ENCODE assay signal across 27 cellular contexts in genomic region chr17:29215174-29215573, GRCh38. TPM values are rescaled to one million over a fixed set of nuclear protein-coding genes. Genes with fewer than 3 reads are reported as not detected.
"Had no signal": no experiment of that assay in that cellular context is flagged by ENCODE, and none has a peak within 500 bp of the region (broad histone marks: within the 10 kb centered on the region; RNA-seq: fewer than 3 reads in every experiment).

No MANE protein-coding gene starts in this region.

- H3K9me3 ChIP-seq: ascending aorta, body of pancreas, Peyer's patch, SJSA1 had no signal

- H3K36me3 Mint-ChIP-seq: activated CD8-positive, alpha-beta memory T cell treated with anti-CD3 and anti-CD28 coated beads, Interleukin-2, amount 10 ng/mL, durations not matched to agents 7 days and 5 days; activated naive CD4-positive, alpha-beta T cell treated with anti-CD3 and anti-CD28 coated beads, Interleukin-2, amount 50 U/mL, for 24 hours had no signal

- DNase-seq: activated CD4-positive, alpha-beta T cell treated with anti-CD3 and anti-CD28 coated beads for 48 hours; activated CD4-positive, alpha-beta T cell treated with anti-CD3 and anti-CD28 coated beads, Interleukin-2, amount 50 U/mL, for 48 hours; activated CD8-positive, alpha-beta memory T cell treated with anti-CD3 and anti-CD28 coated beads, Interleukin-2, amount 10 ng/mL, durations not matched to agents 7 days and 5 days; activated effector memory CD4-positive, alpha-beta T cell treated with Interleukin-2 at 50 U/mL for 16 hours; activated naive CD4-positive, alpha-beta T cell; activated T-cell treated with anti-CD3 and anti-CD28 coated beads, Interleukin-2, amount 50 U/mL, for 24 hours; KG1; NCI-H1092; NCI-H1417; NCI-H2029; NCI-H345; NCI-H510A; NCI-H526 treated with DMSO at 0.1 percent for 48 hours; NCI-H82; Peyer's patch; SHP77; SW 1271 had no signal

- H3K27me3 Mint-ChIP-seq: activated T-cell treated with anti-CD3 and anti-CD28 coated beads, Interleukin-2, amount 50 U/mL, for 24 hours had no signal

- H3K27ac ChIP-seq: ascending aorta, body of pancreas, Peyer's patch, SJSA1 had no signal

- ATAC-seq: activated CD4-positive, CD25-positive, alpha-beta regulatory T cell treated with anti-CD3 and anti-CD28 coated beads, Interleukin-2, amount 50 U/mL, for 24 hours; activated CD8-positive, alpha-beta memory T cell treated with anti-CD3 and anti-CD28 coated beads, Interleukin-2, amount 10 ng/mL, durations not matched to agents 7 days and 5 days; body of pancreas; SK-N-SH treated with all-trans-retinoic acid at 6 μM for 48 hours had no signal

- H3K27me3 ChIP-seq: ascending aorta, body of pancreas, Peyer's patch, SJSA1 had no signal

- H3K36me3 ChIP-seq: ascending aorta, Peyer's patch, SJSA1 had no signal

- H3K27ac Mint-ChIP-seq: activated CD8-positive, alpha-beta memory T cell treated with anti-CD3 and anti-CD28 coated beads, Interleukin-2, amount 10 ng/mL, durations not matched to agents 7 days and 5 days; activated naive CD4-positive, alpha-beta T cell treated with anti-CD3 and anti-CD28 coated beads, Interleukin-2, amount 50 U/mL, for 24 hours; activated T-cell treated with anti-CD3 and anti-CD28 coated beads, Interleukin-2, amount 50 U/mL, for 24 hours; activated T-helper 1 cell treated with anti-CD3 and anti-CD28 coated beads, Interleukin-12 subunit alpha, Interleukin-12 subunit beta, Interleukin-2, Interleukin-4 antibody, amounts not matched to agents 30 ng/mL and 10 ng/mL and 1 ng/mL, durations not matched to agents 14 hours and 24 hours and 36 hours; T-helper 1 cell treated with Interleukin-12 subunit alpha and Interleukin-12 subunit beta and Interleukin-4 antibody, amounts not matched to agents 30 μg/mL and 1 μg/mL, for 36 hours had no signal

- H3K4me3 ChIP-seq: ascending aorta, body of pancreas, Peyer's patch, SJSA1 had no signal

- H3K4me3 Mint-ChIP-seq: activated CD8-positive, alpha-beta memory T cell treated with anti-CD3 and anti-CD28 coated beads, Interleukin-2, amount 10 ng/mL, durations not matched to agents 7 days and 5 days; activated naive CD4-positive, alpha-beta T cell treated with anti-CD3 and anti-CD28 coated beads, Interleukin-2, amount 50 U/mL, for 24 hours; activated T-cell treated with anti-CD3 and anti-CD28 coated beads, Interleukin-2, amount 50 U/mL, for 24 hours; activated T-helper 1 cell treated with anti-CD3 and anti-CD28 coated beads, Interleukin-12 subunit alpha, Interleukin-12 subunit beta, Interleukin-2, Interleukin-4 antibody, amounts not matched to agents 30 ng/mL and 10 ng/mL and 1 ng/mL, durations not matched to agents 14 hours and 24 hours and 36 hours; T-helper 1 cell treated with Interleukin-12 subunit alpha and Interleukin-12 subunit beta and Interleukin-4 antibody, amounts not matched to agents 30 μg/mL and 1 μg/mL, for 36 hours had no signal

- H3K9me3 Mint-ChIP-seq: activated naive CD4-positive, alpha-beta T cell treated with anti-CD3 and anti-CD28 coated beads, Interleukin-2, amount 50 U/mL, for 24 hours; activated T-cell treated with anti-CD3 and anti-CD28 coated beads, Interleukin-2, amount 50 U/mL, for 24 hours; activated T-helper 1 cell treated with anti-CD3 and anti-CD28 coated beads, Interleukin-12 subunit alpha, Interleukin-12 subunit beta, Interleukin-2, Interleukin-4 antibody, amounts not matched to agents 30 ng/mL and 10 ng/mL and 1 ng/mL, durations not matched to agents 14 hours and 24 hours and 36 hours; T-helper 1 cell treated with Interleukin-12 subunit alpha and Interleukin-12 subunit beta and Interleukin-4 antibody, amounts not matched to agents 30 μg/mL and 1 μg/mL, for 36 hours had no signal

RNA-seq across cellular contexts. Expression of gene CRYBA1, which starts 31.5 kb away (rescaled TPM):
- total RNA-seq: activated CD8-positive, alpha-beta memory T cell treated with anti-CD3 and anti-CD28 coated beads, Interleukin-2, amount 10 ng/mL, durations not matched to agents 7 days and 5 days; activated T-helper 1 cell treated with anti-CD3 and anti-CD28 coated beads, Interleukin-12 subunit alpha, Interleukin-12 subunit beta, Interleukin-2, Interleukin-4 antibody, amounts not matched to agents 30 ng/mL and 10 ng/mL and 1 ng/mL, durations not matched to agents 14 hours and 24 hours and 36 hours; ascending aorta; body of pancreas; MCF 10A; OCI-LY7; Peyer's patch; SJSA1 had no signal
